15 cellular contexts compared by ENCODE assay signal in genomic region chr2:11187083-11187619, GRCh38. TPM values are rescaled to one million over a fixed set of nuclear protein-coding genes. Genes with fewer than 3 reads are reported as not detected.
DNase-seq lines count a peak whose midpoint lies in the region; ATAC-seq, FAIRE-seq and TF ChIP-seq lines count a peak whose summit lies in the region.
"Had no signal": no experiment of that assay in that cellular context is flagged by ENCODE, and none has a peak within 500 bp of the region (broad histone marks: within the 10 kb centered on the region; RNA-seq: fewer than 3 reads in every experiment).

No MANE protein-coding gene starts in this region.

- peak overlapping the region; percentile 46 for H3K4me2 ChIP-seq in endothelial cell of umbilical vein (ENCODE audit: insufficient read depth, low read length)

- ATAC-seq in psoas muscle (peak; percentile 28 to 66 (median 50)), GM18505 (IDR thresholded peaks at IDR 0.05; ENCODE audit: unreplicated experiment) (no peak), GM21390 (IDR thresholded peaks at IDR 0.05; ENCODE audit: unreplicated experiment) (no peak)

- no peaks in the 10 kb centered on the region for H4K20me1 ChIP-seq in endothelial cell of umbilical vein (replicated peaks; ENCODE audit: control insufficient read depth, extremely low read depth, insufficient read depth, low read length)

- TF ChIP-seq CTCF in endothelial cell of umbilical vein (IDR thresholded peaks at IDR 0.05; ENCODE audit: extremely low read depth in 1 of 2, insufficient read depth in 1 of 2, low read depth in 1 of 2, low read length in 2 of 2) (no peak), psoas muscle (IDR thresholded peaks at IDR 0.05) (no peak)

- H3K9me1 ChIP-seq in endothelial cell of umbilical vein (replicated peaks; ENCODE audit: control insufficient read depth, extremely low read depth, insufficient read depth, low read length) = no peaks in the 10 kb centered on the region

- BruUV-seq in endothelial cell of umbilical vein (replicated peaks; lab: Mats Ljungman, UMichigan) = no TSS peak

- no peak overlapping the region for H2AFZ ChIP-seq in endothelial cell of umbilical vein (ENCODE audit: low read depth, low read length)

- H3K4me1 ChIP-seq in endothelial cell of umbilical vein (ENCODE audit: control insufficient read depth, extremely low read depth, insufficient read depth, low read length) (peaks cover 9% of the 10 kb centered on the region), psoas muscle (no peaks in the 10 kb centered on the region)
- H3K4me1 ChIP-seq: Caco-2, HAP-1 had no signal

- TF ChIP-seq POLR2A in endothelial cell of umbilical vein (IDR thresholded peaks at IDR 0.05; ENCODE audit: low read depth, low read length) (no peak), GM18505 (IDR thresholded peaks at IDR 0.05; ENCODE audit: borderline replicate concordance, extremely low read depth, insufficient read depth, insufficient read length) (no peak)

- H3K9ac ChIP-seq in endothelial cell of umbilical vein (replicated peaks; ENCODE audit: extremely low read depth, insufficient read depth, low read length) = no peak overlapping the region

- no peak overlapping the region for H3K4me3 ChIP-seq in endothelial cell of umbilical vein (replicated peaks in 1 of 3; ENCODE audit: insufficient read depth in 1 of 3, low read depth in 1 of 3, low read length in 3 of 3)
- no peak overlapping the region for H3K4me3 ChIP-seq in psoas muscle
- H3K4me3 ChIP-seq: HAP-1 had no signal

- H3K36me3 ChIP-seq in endothelial cell of umbilical vein (ENCODE audit: control insufficient read depth in 2 of 2, extremely low read depth in 1 of 2, insufficient read depth in 2 of 2, low read length in 2 of 2) = peaks cover 0 to 11% of the 10 kb centered on the region in 2 experiments
- peaks cover 0 to 79% of the 10 kb centered on the region in 2 donors for H3K36me3 ChIP-seq in psoas muscle (ENCODE audit: insufficient read depth in 1 of 2, low read depth in 1 of 2)

- dilution Hi-C loops in endothelial cell of umbilical vein (cut with MboI; ENCODE audit: extremely low pct_ligation_motif_present, low sequenced_read_pairs) = no loop called here

- FAIRE-seq in endothelial cell of umbilical vein (lab: Jason Lieb, UNC) = peak; percentile 52

- peak overlapping the region; percentile 31 for H3K27ac ChIP-seq in endothelial cell of umbilical vein (ENCODE audit: insufficient read depth, low read depth, low read length)
- H3K27ac ChIP-seq in psoas muscle = no peak overlapping the region

- H3K9me3 ChIP-seq in endothelial cell of umbilical vein (replicated peaks; ENCODE audit: control insufficient read depth, insufficient read depth, low read length) (no peaks in the 10 kb centered on the region), psoas muscle (no peaks in the 10 kb centered on the region)
- H3K9me3 ChIP-seq: Caco-2, HAP-1 had no signal

- POLR2A ChIA-PET in endothelial cell of umbilical vein (lab: Charles Lee) = interaction anchor here (0.7 kb wide), 1 partner anchor 17 kb away, joined by 10 read pairs; no protein-coding TSS in a partner anchor

- no peaks in the 10 kb centered on the region for H3K27me3 ChIP-seq in endothelial cell of umbilical vein (ENCODE audit: control insufficient read depth in 2 of 2, insufficient read depth in 2 of 2, low read length in 2 of 2)
- H3K27me3 ChIP-seq in psoas muscle (ENCODE audit: insufficient read depth in 3 of 3, low read length in 2 of 3) = no peaks in the 10 kb centered on the region

- intact Hi-C loops in endothelial cell of umbilical vein (cut with micrococcal nuclease) = no loop called here
- intact Hi-C loops in psoas muscle (cut with DNase I) = loop anchor here (5.0 to 10.0 kb wide), 2 partner anchors 52 to 55 kb away; a partner anchor contains a TSS

- WGBS in psoas muscle, 3 donors = 88 to 89% (median 89%) methylated on average over 7 of the region's 7 CpGs

- CTCF ChIA-PET in endothelial cell of umbilical vein (lab: Charles Lee) = interaction anchor here (0.8 to 1.8 kb wide), 6 partner anchors 10 to 396 kb away, joined by 3 to 5 read pairs (median 4); no protein-coding TSS in a partner anchor

- H3K79me2 ChIP-seq in endothelial cell of umbilical vein (ENCODE audit: control insufficient read depth, insufficient read depth, low read length) = no peaks in the 10 kb centered on the region

- DNase-seq in EL = peak; percentile 76
- DNase-seq in RKO (ENCODE audit: low spot score) = peak; percentile 36
- peak; percentile 41 for DNase-seq in endothelial cell of umbilical vein (ENCODE audit: low read depth, low spot score)
- DNase-seq in psoas muscle = no peak
- no peak for DNase-seq in effector CD8-positive, alpha-beta T cell (lab: John Stamatoyannopoulos, UW)
- no peak for DNase-seq in NCI-H1694 (lab: John Stamatoyannopoulos, UW)
- DNase-seq: activated CD4-positive, alpha-beta T cell treated with anti-CD3 and anti-CD28 coated beads, Interleukin-2, amount 50 U/mL, for 48 hours; Caco-2; hypothalamus; mesendoderm; stimulated activated CD4-positive, alpha-beta T cell treated with anti-CD3 and anti-CD28 coated beads, Interleukin-2, amount 100 ng/mL, for 48 hours; T-helper 2 cell had no signal

TF ChIP-seq in endothelial cell of umbilical vein, 7 proteins besides CTCF, POLR2A, EP300 and RAD21:
- TF ChIP-seq MAX (IDR thresholded peaks at IDR 0.05; ENCODE audit: insufficient read depth, insufficient read length) (no peak), GATA2 (IDR thresholded peaks at IDR 0.05; ENCODE audit: insufficient read depth, insufficient read length, low read depth, low read length) (peak; percentile 14), POLR2AphosphoS5 (IDR thresholded peaks at IDR 0.05; ENCODE audit: insufficient read depth, low read depth, low read length) (no peak), MYC (IDR thresholded peaks at IDR 0.05; ENCODE audit: low read depth, low read length) (no peak), FOS (IDR thresholded peaks at IDR 0.05; ENCODE audit: borderline replicate concordance, insufficient read depth, low read length) (peak; percentile 61), JUN (IDR thresholded peaks at IDR 0.05; ENCODE audit: borderline replicate concordance, insufficient read depth, insufficient read length, low read depth) (peak; percentile 68), EZH2 (IDR thresholded peaks at IDR 0.05; ENCODE audit: borderline replicate concordance, low read depth, low read length, severe bottlenecking) (no peak)

RNA-seq across cellular contexts. Expression of gene SLC66A3, which starts 31.9 kb away (rescaled TPM):
- total RNA-seq in endothelial cell of umbilical vein = 14.3 and 16.1 TPM in 2 replicates
- polyA plus RNA-seq in endothelial cell of umbilical vein = 31.4 and 45.8 TPM in 2 replicates
- 21.4 and 22.3 TPM in 2 replicates for polyA plus RNA-seq in endothelial cell of umbilical vein (2011; cell fraction: cytosol; rRNA removed)
- 11.8 and 13.6 TPM in 2 replicates for polyA plus RNA-seq in endothelial cell of umbilical vein (2011; cell fraction: nucleus; rRNA removed)
- 18.1 and 18.3 TPM in 2 replicates for polyA plus RNA-seq in endothelial cell of umbilical vein (2012)
- polyA minus RNA-seq in endothelial cell of umbilical vein = 68.0 and 74.8 TPM in 2 replicates
- polyA minus RNA-seq in endothelial cell of umbilical vein (2011; cell fraction: cytosol; rRNA and poly(A)+ RNA removed) = 3.3 TPM
- 10.0 and 14.9 TPM in 2 replicates for polyA minus RNA-seq in endothelial cell of umbilical vein (2011; cell fraction: nucleus; rRNA and poly(A)+ RNA removed)
- 1 to 10 TPM; 3.9 to 6.7 (median 4.7) TPM for total RNA-seq in psoas muscle
- 1 to 10 TPM; 4.3 to 5.2 (median 5.1) TPM for polyA plus RNA-seq in psoas muscle

Comparison
In these comparisons a context has a peak if more than half of its experiments do, and no peak if none do; other contexts are left out.
1. DNase-seq: peak in EL (single experiment), RKO (single experiment) and endothelial cell of umbilical vein (single experiment); none in psoas muscle (0 of 2), effector CD8-positive, alpha-beta T cell (single experiment) and NCI-H1694 (single experiment).
2. ATAC-seq: peak in psoas muscle (4 of 4); none in GM18505 (single experiment) and GM21390 (single experiment).